Comparison of ENCODE assay signal across 9 cellular contexts in the genomic region with DNA sequence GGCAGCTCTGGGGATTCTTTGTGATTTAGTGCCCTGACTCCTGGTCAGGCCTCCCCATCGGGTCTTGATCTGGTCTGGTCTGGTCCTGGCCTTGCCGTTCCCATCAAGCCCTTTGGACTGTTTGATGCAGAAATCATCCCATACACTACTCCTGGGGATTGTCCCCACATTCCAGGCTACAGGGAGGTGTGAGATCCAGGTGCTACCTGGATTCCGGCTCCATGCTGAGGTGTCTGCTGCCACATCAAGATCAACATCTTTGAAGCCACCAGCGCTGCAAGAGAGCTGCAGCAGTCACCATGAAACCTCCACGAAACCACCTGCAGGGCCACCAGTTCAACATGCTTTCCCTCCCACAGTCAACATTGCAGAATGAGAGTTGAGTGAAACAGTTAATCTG.
"Had no signal": no experiment of that assay in that cellular context is flagged by ENCODE, and none has a peak within 500 bp of the region (broad histone marks: within the 10 kb centered on the region; RNA-seq: fewer than 3 reads in every experiment).

No MANE protein-coding gene starts in this region.

- ATAC-seq: HCT116, HepG2, K562 had no signal

- H3K36me3 ChIP-seq: HAP-1 had no signal

- DNase-seq: GM23248, H7, HFFc6, KG1 had no signal

- H3K4me3 Mint-ChIP-seq: HFFc6 had no signal

- H3K9ac ChIP-seq: GM23248 had no signal

- H3K27ac ChIP-seq: GM23248, HL-60 had no signal

- H3K4me1 ChIP-seq: HAP-1 had no signal

- H3K4me3 ChIP-seq: GM23248, HAP-1, K562 had no signal

- H3K27ac Mint-ChIP-seq: HFFc6 had no signal

- H2AFZ ChIP-seq: GM23248 had no signal

- H3K9me3 Mint-ChIP-seq: HFFc6 had no signal

- H3K9me3 ChIP-seq: HAP-1 had no signal

- FAIRE-seq: HepG2, K562 had no signal
